20 cellular contexts compared by ENCODE assay signal in genomic region chr4:13355036-13355910, GRCh38.
DNase-seq lines count a peak whose midpoint lies in the region; ATAC-seq, FAIRE-seq and TF ChIP-seq lines count a peak whose summit lies in the region.
"Had no signal": no experiment of that assay in that cellular context is flagged by ENCODE, and none has a peak within 500 bp of the region (broad histone marks: within the 10 kb centered on the region; RNA-seq: fewer than 3 reads in every experiment).

No MANE protein-coding gene starts in this region.

- H3K4me2 ChIP-seq in astrocyte (ENCODE audit: low read length), result no peak overlapping the region
- H3K4me2 ChIP-seq: BLaER1 had no signal

- H3K4me3 ChIP-seq in astrocyte (ENCODE audit: insufficient read depth, low read depth, low read length) (no peak overlapping the region), fibroblast of villous mesenchyme (ENCODE audit: low read depth, low read length) (no peak overlapping the region), kidney (ENCODE audit: low read length in 2 of 2) (no peak overlapping the region)
- H3K4me3 ChIP-seq: BLaER1 had no signal

- no peak for TF ChIP-seq CTCF in astrocyte (IDR thresholded peaks at IDR 0.05; ENCODE audit: insufficient read depth, low read depth, low read length)
- TF ChIP-seq CTCF in fibroblast of villous mesenchyme (IDR thresholded peaks at IDR 0.05; ENCODE audit: insufficient read depth, low read depth, low read length), result no peak
- TF ChIP-seq CTCF in kidney (IDR thresholded peaks at IDR 0.05; ENCODE audit: borderline replicate concordance, extremely low read depth, insufficient read depth), result no peak

- no peaks in the 10 kb centered on the region for H3K9me3 Mint-ChIP-seq in astrocyte (ENCODE audit: unreplicated experiment)
- peaks cover 2 to 11% (median 5%) of the 10 kb centered on the region in 3 donors for H3K9me3 Mint-ChIP-seq in T-cell

- POLR2A ChIA-PET in T-cell (lab: Charles Lee), result no interaction called here

- H3K9me3 ChIP-seq in astrocyte (ENCODE audit: insufficient read depth, low read depth, low read length) (no peaks in the 10 kb centered on the region), kidney (ENCODE audit: control insufficient read depth in 1 of 2, low read length in 2 of 2) (peaks cover 0 to 6% of the 10 kb centered on the region in 2 donors)
- H3K9me3 ChIP-seq: BLaER1 had no signal

- H3K36me3 Mint-ChIP-seq in astrocyte (ENCODE audit: low read depth, unreplicated experiment) (peaks cover 12% of the 10 kb centered on the region), T-cell (peaks cover 59% of the 10 kb centered on the region)

- ATAC-seq in esophagus mucosa (peak; percentile 60), T-cell (replicated peaks in 1 of 4) (no peak)
- ATAC-seq: Right ventricle myocardium inferior had no signal

- H3K27ac ChIP-seq in astrocyte (ENCODE audit: low read depth, low read length) (no peak overlapping the region), kidney (ENCODE audit: low read depth in 2 of 2, low read length in 2 of 2) (no peak overlapping the region)
- H3K27ac ChIP-seq: BLaER1 had no signal

- no peaks in the 10 kb centered on the region for H3K4me1 ChIP-seq in astrocyte (ENCODE audit: insufficient read depth, low read length)
- H3K4me1 ChIP-seq in kidney (ENCODE audit: control insufficient read depth in 1 of 2, insufficient read depth in 1 of 2, low read depth in 1 of 2, low read length in 2 of 2), result no peaks in the 10 kb centered on the region
- H3K4me1 ChIP-seq: BLaER1 had no signal

- no peak overlapping the region for H3K4me3 Mint-ChIP-seq in astrocyte (ENCODE audit: unreplicated experiment)
- no peak overlapping the region for H3K4me3 Mint-ChIP-seq in T-cell
- H3K4me3 Mint-ChIP-seq: CD4-positive, alpha-beta T cell; IgD-negative memory B cell had no signal

- FAIRE-seq in astrocyte (lab: Jason Lieb, UNC) (no peak), kidney (lab: Jason Lieb, UNC) (no peak)
- FAIRE-seq: GM12892 had no signal

- H3K27ac Mint-ChIP-seq in astrocyte (ENCODE audit: unreplicated experiment) (no peak overlapping the region), T-cell (no peak overlapping the region)
- H3K27ac Mint-ChIP-seq: CD4-positive, alpha-beta T cell; IgD-negative memory B cell had no signal

- no peak overlapping the region for H3K9ac ChIP-seq in astrocyte (ENCODE audit: low read length)
- H3K9ac ChIP-seq in kidney (ENCODE audit: low read length in 2 of 2), result no peak overlapping the region
- H3K9ac ChIP-seq: BLaER1 had no signal

- H2AFZ ChIP-seq in astrocyte (ENCODE audit: low read depth, low read length), result no peak overlapping the region

- intact Hi-C loops in kidney (cut with DNase I), result no loop called here

- H4K20me1 ChIP-seq in astrocyte (ENCODE audit: insufficient read depth, low read length), result no peaks in the 10 kb centered on the region
- H4K20me1 ChIP-seq: BLaER1 had no signal

- no peaks in the 10 kb centered on the region for H3K27me3 ChIP-seq in astrocyte (ENCODE audit: insufficient read depth, low read length)
- H3K27me3 ChIP-seq: BLaER1 had no signal

- DNase-seq in astrocyte (ENCODE audit: low read depth), result peak; percentile 14
- peak; percentile 92 for DNase-seq in fibroblast of villous mesenchyme (ENCODE audit: low read depth)
- no peak for DNase-seq in kidney
- no peak for DNase-seq in D341Med (ENCODE audit: low spot score)
- DNase-seq in T-cell, result no peak
- no peak for DNase-seq in DMS153 treated with DMSO at 0.1 percent for 48 hours (lab: John Stamatoyannopoulos, UW; ENCODE audit: unreplicated experiment)
- DNase-seq: CD4-positive, alpha-beta T cell; COR-L47; Karpas-422; NCI-H1048; NCI-H1417 treated with DMSO at 0.1 percent for 48 hours; NCI-H187; NCI-H446; NCI-H526 treated with DMSO at 0.1 percent for 48 hours; OCI-M1 had no signal

- H3K4me1 Mint-ChIP-seq in astrocyte (ENCODE audit: low read depth, unreplicated experiment) (no peaks in the 10 kb centered on the region), T-cell (no peaks in the 10 kb centered on the region)
- H3K4me1 Mint-ChIP-seq: IgD-negative memory B cell had no signal

- CTCF ChIA-PET in T-cell (lab: Charles Lee), result no interaction called here

- no peaks in the 10 kb centered on the region for H3K27me3 Mint-ChIP-seq in astrocyte (ENCODE audit: low read depth, unreplicated experiment)
- no peaks in the 10 kb centered on the region for H3K27me3 Mint-ChIP-seq in T-cell
- H3K27me3 Mint-ChIP-seq: CD4-positive, alpha-beta T cell; IgD-negative memory B cell had no signal

- H3K36me3 ChIP-seq in astrocyte (ENCODE audit: insufficient read depth, low read length), result no peaks in the 10 kb centered on the region
- H3K36me3 ChIP-seq in kidney (ENCODE audit: control insufficient read depth in 1 of 2, insufficient read depth in 2 of 2, low read length in 2 of 2), result no peaks in the 10 kb centered on the region
- H3K36me3 ChIP-seq: BLaER1 had no signal

- H3K79me2 ChIP-seq in astrocyte (ENCODE audit: insufficient read depth, low read length), result no peaks in the 10 kb centered on the region

Comparison
In these comparisons a context has a peak if more than half of its experiments do, and no peak if none do; other contexts are left out.
1. DNase-seq: peak in astrocyte (single experiment) and fibroblast of villous mesenchyme (single experiment); none in kidney (single experiment), D341Med (single experiment), T-cell (0 of 34) and DMS153 treated with DMSO at 0.1 percent for 48 hours (single experiment).